In genomic region chr10:48724127-48724526, GRCh38 we compare ENCODE assay signal across 22 cellular contexts. TPM values are rescaled to one million over a fixed set of nuclear protein-coding genes. Genes with fewer than 3 reads are reported as not detected.
DNase-seq lines count a peak whose midpoint lies in the region; ATAC-seq and TF ChIP-seq lines count a peak whose summit lies in the region.
"Had no signal": no experiment of that assay in that cellular context is flagged by ENCODE, and none has a peak within 500 bp of the region (broad histone marks: within the 10 kb centered on the region; RNA-seq: fewer than 3 reads in every experiment).

No MANE protein-coding gene starts in this region.

- H3K4me1 Mint-ChIP-seq in GM23338 = no peaks in the 10 kb centered on the region
- peaks cover 10% of the 10 kb centered on the region for H3K4me1 Mint-ChIP-seq in memory B cell
- peaks cover 22 to 45% of the 10 kb centered on the region in 2 donors for H3K4me1 Mint-ChIP-seq in stimulated activated naive B cell treated with anti-CD40 and anti-IgM and Interleukin-4, amounts not matched to agents 10 μg/mL and 1 μg/mL and 100 μg/mL, for 72 hours
- H3K4me1 Mint-ChIP-seq in HFFc6 (ENCODE audit: low read depth) = no peaks in the 10 kb centered on the region

- H3K36me3 ChIP-seq in GM23338 (ENCODE audit: insufficient read depth) (no peaks in the 10 kb centered on the region), Karpas-422 (ENCODE audit: insufficient read depth, low read length) (peaks cover 46% of the 10 kb centered on the region), lower lobe of right lung (peaks cover 12% of the 10 kb centered on the region)
- H3K36me3 ChIP-seq: BE2C, SJCRH30 had no signal

- H3K9me3 Mint-ChIP-seq in GM23338 (no peaks in the 10 kb centered on the region; the same call in 2 of the 3 replicates), memory B cell (no peaks in the 10 kb centered on the region), HFFc6 (no peaks in the 10 kb centered on the region)
- no peaks in the 10 kb centered on the region for H3K9me3 Mint-ChIP-seq in stimulated activated naive B cell treated with anti-CD40 and anti-IgM and Interleukin-4, amounts not matched to agents 10 μg/mL and 1 μg/mL and 100 μg/mL, for 72 hours

- H3K9me3 ChIP-seq in Karpas-422 (ENCODE audit: low read length) (no peaks in the 10 kb centered on the region), lower lobe of right lung (no peaks in the 10 kb centered on the region)
- H3K9me3 ChIP-seq: BE2C, SJCRH30 had no signal

- no peaks in the 10 kb centered on the region for H4K20me1 ChIP-seq in GM23338 (replicated peaks; ENCODE audit: insufficient read depth)
- peaks cover 12% of the 10 kb centered on the region; the same call in 1 of the 2 replicates for H4K20me1 ChIP-seq in Karpas-422 (ENCODE audit: insufficient read depth, low read depth, low read length)

- H3K27ac Mint-ChIP-seq in GM23338 (no peak overlapping the region), memory B cell (peak overlapping the region; percentile 86), HFFc6 (no peak overlapping the region)
- H3K27ac Mint-ChIP-seq in stimulated activated naive B cell treated with anti-CD40 and anti-IgM and Interleukin-4, amounts not matched to agents 10 μg/mL and 1 μg/mL and 100 μg/mL, for 72 hours = peak overlapping the region; percentile 85

- H3K27ac ChIP-seq in GM23338 (ENCODE audit: low read depth) (no peak overlapping the region), Karpas-422 (ENCODE audit: low read length) (peak overlapping the region; percentile 98), lower lobe of right lung (no peak overlapping the region)
- H3K27ac ChIP-seq: HL-60, SJCRH30 had no signal

- H3K36me3 Mint-ChIP-seq in GM23338 (ENCODE audit: low read depth) (no peaks in the 10 kb centered on the region), memory B cell (peaks cover 39% of the 10 kb centered on the region), HFFc6 (ENCODE audit: low read depth) (no peaks in the 10 kb centered on the region)
- peaks cover 34 to 57% of the 10 kb centered on the region in 2 donors for H3K36me3 Mint-ChIP-seq in stimulated activated naive B cell treated with anti-CD40 and anti-IgM and Interleukin-4, amounts not matched to agents 10 μg/mL and 1 μg/mL and 100 μg/mL, for 72 hours

- DNase-seq in GM23338 (ENCODE audit: low spot score) = no peak
- DNase-seq in Karpas-422 = no peak
- DNase-seq in memory B cell (ENCODE audit: low spot score in 2 of 2) = no peak
- no peak for DNase-seq in stimulated activated naive B cell treated with anti-CD40 and anti-IgM and Interleukin-4, amounts not matched to agents 10 μg/mL and 1 μg/mL and 100 μg/mL, for 72 hours
- DNase-seq in lower lobe of right lung = no peak
- no peak for DNase-seq in HFFc6
- DNase-seq in effector CD8-positive, alpha-beta T cell (lab: John Stamatoyannopoulos, UW) = no peak
- DNase-seq: BE2C; Calu3; DMS153; H7; MM.1S; NCI-H2029; NCI-H446 treated with DMSO at 0.1 percent for 48 hours; NCI-H82; NK-92 treated with Interleukin-12 subunit alpha and Interleukin-12 subunit beta, amount 100 ng/mL, for 24 hours; PC-3; SJCRH30 had no signal

- H3K79me2 ChIP-seq in GM23338 (replicated peaks; ENCODE audit: insufficient read depth) (no peaks in the 10 kb centered on the region), Karpas-422 (ENCODE audit: low read length) (peaks cover 42% of the 10 kb centered on the region)

- H3K27me3 ChIP-seq in GM23338 (ENCODE audit: insufficient read depth) (no peaks in the 10 kb centered on the region), Karpas-422 (ENCODE audit: low read length) (no peaks in the 10 kb centered on the region), lower lobe of right lung (ENCODE audit: low read depth) (no peaks in the 10 kb centered on the region)
- H3K27me3 ChIP-seq: SJCRH30 had no signal

- H3F3A ChIP-seq in GM23338 (replicated peaks; ENCODE audit: low read depth) = no peaks in the 10 kb centered on the region

- no peak overlapping the region for H2AFZ ChIP-seq in GM23338
- H2AFZ ChIP-seq in Karpas-422 (ENCODE audit: low read length) = no peak overlapping the region

- H3K4me1 ChIP-seq in GM23338 (ENCODE audit: insufficient read depth) = no peaks in the 10 kb centered on the region
- peaks cover 100% of the 10 kb centered on the region for H3K4me1 ChIP-seq in Karpas-422 (ENCODE audit: low read length)
- peaks cover 10% of the 10 kb centered on the region for H3K4me1 ChIP-seq in lower lobe of right lung
- H3K4me1 ChIP-seq: BE2C, SJCRH30 had no signal

- no peak overlapping the region for H3K4me3 ChIP-seq in GM23338
- no peak overlapping the region for H3K4me3 ChIP-seq in Karpas-422 (ENCODE audit: low read length)
- H3K4me3 ChIP-seq in lower lobe of right lung = no peak overlapping the region
- H3K4me3 ChIP-seq: K562, SJCRH30 had no signal

- H3K4me3 Mint-ChIP-seq in GM23338 = no peak overlapping the region
- H3K4me3 Mint-ChIP-seq in memory B cell = no peak overlapping the region
- no peak overlapping the region for H3K4me3 Mint-ChIP-seq in stimulated activated naive B cell treated with anti-CD40 and anti-IgM and Interleukin-4, amounts not matched to agents 10 μg/mL and 1 μg/mL and 100 μg/mL, for 72 hours
- H3K4me3 Mint-ChIP-seq in HFFc6 = no peak overlapping the region

- no peak for ATAC-seq in GM23338
- ATAC-seq in memory B cell (ENCODE audit: low read depth) = no peak
- no peak for ATAC-seq in stimulated activated naive B cell treated with anti-CD40 and anti-IgM and Interleukin-4, amounts not matched to agents 10 μg/mL and 1 μg/mL and 100 μg/mL, for 72 hours (replicated peaks)
- no peak for ATAC-seq in lower lobe of right lung
- ATAC-seq: K562, PC-3 had no signal

- H3K4me2 ChIP-seq in GM23338 = no peak overlapping the region
- no peak overlapping the region for H3K4me2 ChIP-seq in Karpas-422 (ENCODE audit: low read depth, low read length, poor library complexity, severe bottlenecking)

- intact Hi-C loops in lower lobe of right lung (cut with DNase I) = no loop called here

- peaks cover 6% of the 10 kb centered on the region for H3K27me3 Mint-ChIP-seq in GM23338 (ENCODE audit: insufficient read depth, low read depth, poor library complexity)
- H3K27me3 Mint-ChIP-seq in memory B cell = no peaks in the 10 kb centered on the region
- no peaks in the 10 kb centered on the region for H3K27me3 Mint-ChIP-seq in stimulated activated naive B cell treated with anti-CD40 and anti-IgM and Interleukin-4, amounts not matched to agents 10 μg/mL and 1 μg/mL and 100 μg/mL, for 72 hours
- H3K27me3 Mint-ChIP-seq in HFFc6 (ENCODE audit: insufficient read depth) = peaks cover 27% of the 10 kb centered on the region

- H3K9me2 ChIP-seq in GM23338 (ENCODE audit: insufficient read depth) (no peaks in the 10 kb centered on the region; the same call in 1 of the 2 replicates), Karpas-422 (replicated peaks; ENCODE audit: insufficient read depth, low read length) (no peaks in the 10 kb centered on the region)

- TF ChIP-seq CTCF in GM23338 (conservative IDR thresholded peaks at IDR 0.05; ENCODE audit: low read depth in 2 of 2) = no peak
- no peak for TF ChIP-seq CTCF in lower lobe of right lung (IDR thresholded peaks at IDR 0.05)
- no peak for TF ChIP-seq CTCF in HFFc6 (IDR thresholded peaks at IDR 0.05)

- 0 out of 2 replicates have a peak overlapping the region, but pooled peaks have one; percentile 4 for H3K9ac ChIP-seq in Karpas-422 (ENCODE audit: low read length)

TF ChIP-seq in GM23338, 12 proteins besides CTCF, POLR2A, EP300 and RAD21 (continues in another document):
- no peak for TF ChIP-seq ZNF114 (CRISPR knock-in tag; IDR thresholded peaks at IDR 0.05)
- no peak for TF ChIP-seq JUNB (IDR thresholded peaks at IDR 0.05; ENCODE audit: unreplicated experiment)
- TF ChIP-seq EZH2phosphoT487 (IDR thresholded peaks at IDR 0.05; ENCODE audit: unreplicated experiment) = no peak

RNA-seq across cellular contexts. Expression of gene WDFY4, which starts 39.5 kb away (rescaled TPM):
- 0.14 TPM in 1 of 2 replicates, not detected in the other for total RNA-seq in GM23338 (2014; rRNA removed; shearing (Covaris generic))
- polyA plus RNA-seq in GM23338 (2016; fragmentation: Nextera tagmentation; extraction: Ambion mirVana) = not detected in 2 replicates
- 144 and 181 TPM in 2 replicates for total RNA-seq in Karpas-422 (2014; rRNA removed; shearing (Covaris generic); ENCODE audit: low replicate concordance)
- total RNA-seq in lower lobe of right lung = 44.4 TPM
- total RNA-seq in HFFc6 (2021; fragmentation: NEBNext Ultra II Directional; extraction: Animal tissue kit (Norgen Biotek cat#: 25700)) = not detected
- total RNA-seq: A673, Calu3, H7, LHCN-M2, PC-3, SJCRH30 had no signal

Comparison
In these comparisons a context has a peak if more than half of its experiments do, and no peak if none do; other contexts are left out.
1. H3K27ac Mint-ChIP-seq: peak in memory B cell (single experiment) and stimulated activated naive B cell treated with anti-CD40 and anti-IgM and Interleukin-4, amounts not matched to agents 10 μg/mL and 1 μg/mL and 100 μg/mL, for 72 hours (single experiment); none in GM23338 (single experiment) and HFFc6 (single experiment).
2. RNA of gene WDFY4, which starts 39.5 kb away (total RNA-seq): 144 to 181 TPM in Karpas-422 and 44.4 TPM in lower lobe of right lung (single experiment); 0.14 TPM in GM23338 and not detected in HFFc6; every median in the first group is over 10 times any median in the second.